In the genomic region with DNA sequence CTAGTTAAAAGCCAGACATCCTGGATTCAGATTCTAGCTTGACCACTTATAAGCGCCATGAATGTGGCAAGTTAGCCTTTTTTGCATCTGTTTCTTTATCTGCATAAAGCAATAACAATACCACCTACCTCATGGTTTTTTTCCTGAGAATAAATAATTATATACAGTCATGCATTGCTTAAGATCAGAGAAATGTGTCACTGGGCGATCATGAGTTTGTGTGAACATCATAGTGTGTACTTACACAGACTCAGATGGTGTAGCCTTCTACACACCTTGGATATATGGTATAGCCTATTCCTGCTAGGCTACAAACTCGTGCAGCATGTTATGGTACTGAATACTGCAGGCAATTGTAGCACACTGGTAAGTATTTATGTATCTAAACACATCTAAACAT, we compare ENCODE assay signal across 8 cellular contexts.
DNase-seq lines count a peak whose midpoint lies in the region; ATAC-seq and TF ChIP-seq lines count a peak whose summit lies in the region.

No MANE protein-coding gene starts in this region.

- no peaks in the 10 kb centered on the region for H3K9me3 ChIP-seq in CD8-positive, alpha-beta T cell (ENCODE audit: low read length)
- H3K9me3 ChIP-seq in neural progenitor cell (ENCODE audit: low read depth): no peaks in the 10 kb centered on the region

- H3K27ac ChIP-seq in CD8-positive, alpha-beta T cell (ENCODE audit: low read depth, low read length): no peak overlapping the region
- no peak overlapping the region for H3K27ac ChIP-seq in neural progenitor cell

- H3K4me3 Mint-ChIP-seq in CD8-positive, alpha-beta T cell: peak overlapping the region; percentile 91
- H3K4me3 Mint-ChIP-seq in effector memory CD8-positive, alpha-beta T cell: peak overlapping the region; percentile 67 to 78
- peak overlapping the region; percentile 79 for H3K4me3 Mint-ChIP-seq in neural progenitor cell

- H3K4me1 Mint-ChIP-seq in CD8-positive, alpha-beta T cell (ENCODE audit: low read depth): peaks cover 15% of the 10 kb centered on the region
- peaks cover 4 to 9% of the 10 kb centered on the region in 2 donors for H3K4me1 Mint-ChIP-seq in effector memory CD8-positive, alpha-beta T cell (ENCODE audit: low read depth in 2 of 2)
- H3K4me1 Mint-ChIP-seq in neural progenitor cell: peaks cover 40% of the 10 kb centered on the region

- no peak for DNase-seq in CD8-positive, alpha-beta T cell
- peak; percentile 8 for DNase-seq in NCI-H69 (lab: John Stamatoyannopoulos, UW)
- DNase-seq in effector memory CD8-positive, alpha-beta T cell: no peak
- DNase-seq in neural progenitor cell (ENCODE audit: low spot score): no peak
- DNase-seq in HK-2 (ENCODE audit: unreplicated experiment): no peak

- intact Hi-C loops in CD8-positive, alpha-beta T cell (cut with DNase I, micrococcal nuclease): loop anchor here in 1 of 2 experiments (1.0 to 5.0 kb wide), 2 partner anchors 29 to 98 kb away; no protein-coding TSS in a partner anchor

- H3K4me2 ChIP-seq in neural progenitor cell: peak overlapping the region; percentile 76

- no peak overlapping the region for H3K27ac Mint-ChIP-seq in CD8-positive, alpha-beta T cell
- no peak overlapping the region for H3K27ac Mint-ChIP-seq in effector memory CD8-positive, alpha-beta T cell
- H3K27ac Mint-ChIP-seq in neural progenitor cell: peak overlapping the region; percentile 64

- no peaks in the 10 kb centered on the region for H3K79me2 ChIP-seq in neural progenitor cell (ENCODE audit: low read depth)

- no peak for TF ChIP-seq CTCF in CD8-positive, alpha-beta T cell (IDR thresholded peaks at IDR 0.05)
- TF ChIP-seq CTCF in neural progenitor cell (IDR thresholded peaks at IDR 0.05): no peak

- ATAC-seq in CD8-positive, alpha-beta T cell: no peak
- no peak for ATAC-seq in effector memory CD8-positive, alpha-beta T cell (replicated peaks)
- ATAC-seq in GM19467 (IDR thresholded peaks at IDR 0.05; ENCODE audit: unreplicated experiment): no peak
- ATAC-seq in HG03025 (IDR thresholded peaks at IDR 0.05; ENCODE audit: low FRiP score, unreplicated experiment): no peak
- no peak for ATAC-seq in HG03460 (IDR thresholded peaks at IDR 0.05; ENCODE audit: unreplicated experiment)

- H3F3A ChIP-seq in neural progenitor cell (ENCODE audit: low read depth): peaks cover 18% of the 10 kb centered on the region

- CTCF ChIA-PET in CD8-positive, alpha-beta T cell (lab: Charles Lee): interaction anchor here (1.1 to 1.3 kb wide), 3 partner anchors 9 to 101 kb away, joined by 3 to 4 read pairs (median 4); no protein-coding TSS in a partner anchor

- peak overlapping the region; percentile 56 for H3K4me3 ChIP-seq in CD8-positive, alpha-beta T cell (ENCODE audit: low read depth, low read length)
- peak overlapping the region; percentile 40 for H3K4me3 ChIP-seq in neural progenitor cell

- H4K20me1 ChIP-seq in neural progenitor cell (ENCODE audit: low read depth): no peaks in the 10 kb centered on the region

- H3K4me1 ChIP-seq in CD8-positive, alpha-beta T cell (ENCODE audit: insufficient read depth, low read length): no peaks in the 10 kb centered on the region
- H3K4me1 ChIP-seq in neural progenitor cell: peaks cover 12% of the 10 kb centered on the region

- H3K36me3 ChIP-seq in CD8-positive, alpha-beta T cell (ENCODE audit: insufficient read depth, low read length): no peaks in the 10 kb centered on the region
- H3K36me3 ChIP-seq in neural progenitor cell: no peaks in the 10 kb centered on the region

- peaks cover 2% of the 10 kb centered on the region for H3K27me3 Mint-ChIP-seq in CD8-positive, alpha-beta T cell (ENCODE audit: low read depth)
- H3K27me3 Mint-ChIP-seq in effector memory CD8-positive, alpha-beta T cell: peaks cover 32 to 50% of the 10 kb centered on the region in 2 donors
- H3K27me3 Mint-ChIP-seq in neural progenitor cell (ENCODE audit: insufficient read depth, low read depth): peaks cover 3% of the 10 kb centered on the region

- H3K9me3 Mint-ChIP-seq in CD8-positive, alpha-beta T cell: no peaks in the 10 kb centered on the region
- no peaks in the 10 kb centered on the region for H3K9me3 Mint-ChIP-seq in effector memory CD8-positive, alpha-beta T cell
- no peaks in the 10 kb centered on the region for H3K9me3 Mint-ChIP-seq in neural progenitor cell

- POLR2A ChIA-PET in CD8-positive, alpha-beta T cell (lab: Charles Lee): interaction anchor here (0.8 to 1.1 kb wide), 4 partner anchors 12 to 84 kb away, joined by 3 to 5 read pairs (median 3); no protein-coding TSS in a partner anchor

- H3K27me3 ChIP-seq in CD8-positive, alpha-beta T cell (ENCODE audit: insufficient read depth, low read length): no peaks in the 10 kb centered on the region
- H3K27me3 ChIP-seq in neural progenitor cell: peaks cover 32% of the 10 kb centered on the region

- H2AFZ ChIP-seq in neural progenitor cell (replicated peaks): peak overlapping the region; percentile 89

- H3K36me3 Mint-ChIP-seq in CD8-positive, alpha-beta T cell: no peaks in the 10 kb centered on the region
- H3K36me3 Mint-ChIP-seq in effector memory CD8-positive, alpha-beta T cell (ENCODE audit: insufficient read depth): no peaks in the 10 kb centered on the region
- H3K36me3 Mint-ChIP-seq in neural progenitor cell: no peaks in the 10 kb centered on the region

- H3K9ac ChIP-seq in neural progenitor cell: no peak overlapping the region
